41 cellular contexts compared by ENCODE assay signal in genomic region chr6:11080296-11080695, GRCh38. TPM values are rescaled to one million over a fixed set of nuclear protein-coding genes. Genes with fewer than 3 reads are reported as not detected.
"Had no signal": no experiment of that assay in that cellular context is flagged by ENCODE, and none has a peak within 500 bp of the region (broad histone marks: within the 10 kb centered on the region; RNA-seq: fewer than 3 reads in every experiment).

No MANE protein-coding gene starts in this region.

- H3K9me3 ChIP-seq: adrenal gland, body of pancreas, breast epithelium had no signal

- H3K27ac ChIP-seq: adrenal gland, body of pancreas, brain microvascular endothelial cell, breast epithelium, cardiac muscle cell, VCaP had no signal

- H3K9me3 Mint-ChIP-seq: activated B cell treated with CpG ODN at 0.5 μM for 24 hours; activated CD4-positive, alpha-beta memory T cell treated with anti-CD3 and anti-CD28 coated beads for 36 hours; activated CD4-positive, alpha-beta T cell treated with anti-CD3 and anti-CD28 coated beads, Interleukin-2, amount 10 ng/mL, durations not matched to agents 24 days and 14 days; activated CD8-positive, alpha-beta T cell treated with anti-CD3 and anti-CD28 coated beads for 36 hours; activated naive CD4-positive, alpha-beta T cell treated with anti-CD3 and anti-CD28 coated beads for 36 hours; activated naive CD4-positive, alpha-beta T cell treated with anti-CD3 and anti-CD28 coated beads, Interleukin-2, amount 50 U/mL, for 72 hours; activated naive CD8-positive, alpha-beta T cell treated with anti-CD3 and anti-CD28 coated beads for 36 hours; activated T-cell treated with anti-CD3 and anti-CD28 coated beads, Interleukin-2, amount 50 U/mL, for 4 hours; activated T-cell treated with anti-CD3 and anti-CD28 coated beads, Interleukin-2, amount 50 U/mL, for 72 hours; activated T-helper 1 cell treated with anti-CD3 and anti-CD28 coated beads, Interleukin-12 subunit alpha, Interleukin-12 subunit beta, Interleukin-2, Interleukin-4 antibody, amounts not matched to agents 30 ng/mL and 10 ng/mL and 1 ng/mL, durations not matched to agents 14 hours and 24 hours and 36 hours; activated T-helper 17 cell treated with anti-CD3 and anti-CD28 coated beads, Interleukin-2, amount 50 U/mL, for 72 hours; central memory CD8-positive, alpha-beta T cell; T-helper 1 cell treated with Interleukin-12 subunit alpha and Interleukin-12 subunit beta and Interleukin-4 antibody, amounts not matched to agents 30 μg/mL and 1 μg/mL, for 36 hours; T-helper 2 cell treated with Interferon-gamma antibody and Interleukin-4, amounts not matched to agents 5 μg/mL and 100 μg/mL, for 36 hours had no signal

- ATAC-seq: activated CD8-positive, alpha-beta T cell treated with anti-CD3 and anti-CD28 coated beads for 36 hours; activated naive CD4-positive, alpha-beta T cell treated with anti-CD3 and anti-CD28 coated beads, Interleukin-2, amount 50 U/mL, for 72 hours; activated T-cell treated with anti-CD3 and anti-CD28 coated beads, Interleukin-2, amount 50 U/mL, for 4 hours; activated T-cell treated with anti-CD3 and anti-CD28 coated beads, Interleukin-2, amount 50 U/mL, for 72 hours; activated T-helper 17 cell treated with anti-CD3 and anti-CD28 coated beads, Interleukin-2, amount 50 U/mL, for 72 hours; body of pancreas had no signal

- FAIRE-seq: astrocyte, TTC549 had no signal

- H3K27ac Mint-ChIP-seq: activated B cell treated with CpG ODN at 0.5 μM for 24 hours; activated CD4-positive, alpha-beta memory T cell treated with anti-CD3 and anti-CD28 coated beads for 36 hours; activated CD4-positive, alpha-beta T cell treated with anti-CD3 and anti-CD28 coated beads, Interleukin-2, amount 10 ng/mL, durations not matched to agents 24 days and 14 days; activated CD8-positive, alpha-beta T cell treated with anti-CD3 and anti-CD28 coated beads for 36 hours; activated naive CD4-positive, alpha-beta T cell treated with anti-CD3 and anti-CD28 coated beads for 36 hours; activated naive CD4-positive, alpha-beta T cell treated with anti-CD3 and anti-CD28 coated beads, Interleukin-2, amount 50 U/mL, for 72 hours; activated naive CD8-positive, alpha-beta T cell treated with anti-CD3 and anti-CD28 coated beads for 36 hours; activated T-cell treated with anti-CD3 and anti-CD28 coated beads, Interleukin-2, amount 50 U/mL, for 72 hours; activated T-helper 1 cell treated with anti-CD3 and anti-CD28 coated beads, Interleukin-12 subunit alpha, Interleukin-12 subunit beta, Interleukin-2, Interleukin-4 antibody, amounts not matched to agents 30 ng/mL and 10 ng/mL and 1 ng/mL, durations not matched to agents 14 hours and 24 hours and 36 hours; activated T-helper 17 cell treated with anti-CD3 and anti-CD28 coated beads, Interleukin-2, amount 50 U/mL, for 72 hours; T-helper 1 cell treated with Interleukin-12 subunit alpha and Interleukin-12 subunit beta and Interleukin-4 antibody, amounts not matched to agents 30 μg/mL and 1 μg/mL, for 36 hours; T-helper 2 cell treated with Interferon-gamma antibody and Interleukin-4, amounts not matched to agents 5 μg/mL and 100 μg/mL, for 36 hours had no signal

- H3K27me3 ChIP-seq: adrenal gland, body of pancreas, brain microvascular endothelial cell, breast epithelium, cardiac muscle cell had no signal

- H3K36me3 Mint-ChIP-seq: activated CD4-positive, alpha-beta memory T cell treated with anti-CD3 and anti-CD28 coated beads for 36 hours; activated naive CD4-positive, alpha-beta T cell treated with anti-CD3 and anti-CD28 coated beads, Interleukin-2, amount 50 U/mL, for 72 hours; activated naive CD8-positive, alpha-beta T cell treated with anti-CD3 and anti-CD28 coated beads for 36 hours had no signal

- H3K4me3 ChIP-seq: adrenal gland, body of pancreas, breast epithelium, cardiac muscle cell had no signal

- H3K4me1 ChIP-seq: adrenal gland, body of pancreas, breast epithelium had no signal

- H3K4me1 Mint-ChIP-seq: activated B cell treated with CpG ODN at 0.5 μM for 24 hours; activated CD4-positive, alpha-beta T cell treated with anti-CD3 and anti-CD28 coated beads, Interleukin-2, amount 10 ng/mL, durations not matched to agents 24 days and 14 days; activated naive CD8-positive, alpha-beta T cell treated with anti-CD3 and anti-CD28 coated beads for 36 hours; activated T-helper 17 cell treated with anti-CD3 and anti-CD28 coated beads, Interleukin-2, amount 50 U/mL, for 72 hours; central memory CD8-positive, alpha-beta T cell had no signal

- H3K4me3 Mint-ChIP-seq: activated B cell treated with CpG ODN at 0.5 μM for 24 hours; activated CD4-positive, alpha-beta memory T cell treated with anti-CD3 and anti-CD28 coated beads for 36 hours; activated CD4-positive, alpha-beta T cell treated with anti-CD3 and anti-CD28 coated beads, Interleukin-2, amount 10 ng/mL, durations not matched to agents 24 days and 14 days; activated CD8-positive, alpha-beta T cell treated with anti-CD3 and anti-CD28 coated beads for 36 hours; activated naive CD4-positive, alpha-beta T cell treated with anti-CD3 and anti-CD28 coated beads for 36 hours; activated naive CD8-positive, alpha-beta T cell treated with anti-CD3 and anti-CD28 coated beads for 36 hours; activated T-cell treated with anti-CD3 and anti-CD28 coated beads, Interleukin-2, amount 50 U/mL, for 4 hours; activated T-cell treated with anti-CD3 and anti-CD28 coated beads, Interleukin-2, amount 50 U/mL, for 72 hours; activated T-helper 1 cell treated with anti-CD3 and anti-CD28 coated beads, Interleukin-12 subunit alpha, Interleukin-12 subunit beta, Interleukin-2, Interleukin-4 antibody, amounts not matched to agents 30 ng/mL and 10 ng/mL and 1 ng/mL, durations not matched to agents 14 hours and 24 hours and 36 hours; activated T-helper 17 cell treated with anti-CD3 and anti-CD28 coated beads, Interleukin-2, amount 50 U/mL, for 72 hours; central memory CD8-positive, alpha-beta T cell; T-helper 1 cell treated with Interleukin-12 subunit alpha and Interleukin-12 subunit beta and Interleukin-4 antibody, amounts not matched to agents 30 μg/mL and 1 μg/mL, for 36 hours; T-helper 2 cell treated with Interferon-gamma antibody and Interleukin-4, amounts not matched to agents 5 μg/mL and 100 μg/mL, for 36 hours had no signal

- H3K36me3 ChIP-seq: adrenal gland, brain microvascular endothelial cell, breast epithelium, cardiac muscle cell had no signal

- DNase-seq: activated B cell treated with CpG ODN at 0.5 μM for 24 hours; activated CD4-positive, alpha-beta memory T cell treated with anti-CD3 and anti-CD28 coated beads for 36 hours; activated CD4-positive, alpha-beta T cell treated with anti-CD3 and anti-CD28 coated beads for 4 hours; activated CD4-positive, alpha-beta T cell treated with anti-CD3 and anti-CD28 coated beads, Interleukin-2, amount 10 ng/mL, durations not matched to agents 24 days and 14 days; activated CD4-positive, alpha-beta T cell treated with anti-CD3 and anti-CD28 coated beads, Interleukin-2, amount 50 U/mL, for 1 hour; activated CD4-positive, alpha-beta T cell treated with anti-CD3 and anti-CD28 coated beads, Interleukin-2, amount 50 U/mL, for 4 hours; activated CD4-positive, CD25-positive, alpha-beta regulatory T cell treated with anti-CD3 and anti-CD28 coated beads, Interleukin-2, amount 50 U/mL, for 72 hours; activated CD8-positive, alpha-beta memory T cell treated with anti-CD3 and anti-CD28 coated beads, Interleukin-2, amount 50 U/mL, for 4 hours; activated CD8-positive, alpha-beta T cell treated with anti-CD3 and anti-CD28 coated beads for 36 hours; activated effector memory CD4-positive, alpha-beta T cell treated with anti-CD3 and anti-CD28 coated beads, Interleukin-2, amount 50 U/mL, for 16 hours; activated gamma-delta T cell treated with Interleukin-2 at 50 U/mL for 16 hours; activated naive CD4-positive, alpha-beta T cell; activated naive CD4-positive, alpha-beta T cell treated with anti-CD3 and anti-CD28 coated beads for 36 hours; activated naive CD4-positive, alpha-beta T cell treated with anti-CD3 and anti-CD28 coated beads, Interleukin-2, amount 50 U/mL, for 16 hours; activated naive CD8-positive, alpha-beta T cell treated with anti-CD3 and anti-CD28 coated beads for 36 hours; activated T-cell treated with anti-CD3 and anti-CD28 coated beads for 4 hours; activated T-cell treated with anti-CD3 and anti-CD28 coated beads, Interleukin-2, amount 50 U/mL, for 1 hour; activated T-cell treated with anti-CD3 and anti-CD28 coated beads, Interleukin-2, amount 50 U/mL, for 4 hours; activated T-cell treated with anti-CD3 and anti-CD28 coated beads, Interleukin-2, amount 50 U/mL, for 72 hours; adrenal gland; amniotic stem cell; aorta; body of pancreas; brain microvascular endothelial cell; caudate nucleus; SW 1271; T-helper 1 cell; T-helper 2 cell; T-helper 9 cell had no signal

RNA-seq across cellular contexts. Expression of gene ERVFRD-1, which starts 31.2 kb away (rescaled TPM):
- total RNA-seq: activated B cell treated with CpG ODN at 0.5 μM for 24 hours; activated CD4-positive, alpha-beta memory T cell treated with anti-CD3 and anti-CD28 coated beads for 36 hours; activated CD4-positive, alpha-beta T cell treated with anti-CD3 and anti-CD28 coated beads, Interleukin-2, amount 10 ng/mL, durations not matched to agents 24 days and 14 days; activated CD8-positive, alpha-beta memory T cell treated with anti-CD3 and anti-CD28 coated beads for 36 hours; activated CD8-positive, alpha-beta T cell treated with anti-CD3 and anti-CD28 coated beads for 36 hours; activated naive CD4-positive, alpha-beta T cell treated with anti-CD3 and anti-CD28 coated beads for 36 hours; activated naive CD4-positive, alpha-beta T cell treated with anti-CD3 and anti-CD28 coated beads, Interleukin-2, amount 50 U/mL, for 72 hours; activated naive CD8-positive, alpha-beta T cell treated with anti-CD3 and anti-CD28 coated beads for 36 hours; activated T-cell treated with anti-CD3 and anti-CD28 coated beads, Interleukin-2, amount 50 U/mL, for 4 hours; activated T-cell treated with anti-CD3 and anti-CD28 coated beads, Interleukin-2, amount 50 U/mL, for 72 hours; activated T-helper 1 cell treated with anti-CD3 and anti-CD28 coated beads, Interleukin-12 subunit alpha, Interleukin-12 subunit beta, Interleukin-2, Interleukin-4 antibody, amounts not matched to agents 30 ng/mL and 10 ng/mL and 1 ng/mL, durations not matched to agents 14 hours and 24 hours and 36 hours; astrocyte; body of pancreas; cardiac muscle cell had no signal
- polyA plus RNA-seq: aorta, cardiac muscle cell had no signal

RNA-seq across cellular contexts. Expression of gene ELOVL2, which starts 36.2 kb away (rescaled TPM):
- total RNA-seq: activated B cell treated with CpG ODN at 0.5 μM for 24 hours; activated CD4-positive, alpha-beta memory T cell treated with anti-CD3 and anti-CD28 coated beads for 36 hours; activated CD4-positive, alpha-beta T cell treated with anti-CD3 and anti-CD28 coated beads, Interleukin-2, amount 10 ng/mL, durations not matched to agents 24 days and 14 days; activated CD8-positive, alpha-beta memory T cell treated with anti-CD3 and anti-CD28 coated beads for 36 hours; activated CD8-positive, alpha-beta T cell treated with anti-CD3 and anti-CD28 coated beads for 36 hours; activated naive CD4-positive, alpha-beta T cell treated with anti-CD3 and anti-CD28 coated beads for 36 hours; activated naive CD4-positive, alpha-beta T cell treated with anti-CD3 and anti-CD28 coated beads, Interleukin-2, amount 50 U/mL, for 72 hours; activated naive CD8-positive, alpha-beta T cell treated with anti-CD3 and anti-CD28 coated beads for 36 hours; activated T-cell treated with anti-CD3 and anti-CD28 coated beads, Interleukin-2, amount 50 U/mL, for 4 hours; activated T-helper 1 cell treated with anti-CD3 and anti-CD28 coated beads, Interleukin-12 subunit alpha, Interleukin-12 subunit beta, Interleukin-2, Interleukin-4 antibody, amounts not matched to agents 30 ng/mL and 10 ng/mL and 1 ng/mL, durations not matched to agents 14 hours and 24 hours and 36 hours; activated T-helper 17 cell treated with anti-CD3 and anti-CD28 coated beads, Interleukin-2, amount 50 U/mL, for 72 hours had no signal
- polyA plus RNA-seq: aorta, cardiac muscle cell had no signal
